In genomic region chr18:27749189-27749588, GRCh38 we compare ENCODE assay signal across 28 cellular contexts.
"Had no signal": no experiment of that assay in that cellular context is flagged by ENCODE, and none has a peak within 500 bp of the region (broad histone marks: within the 10 kb centered on the region; RNA-seq: fewer than 3 reads in every experiment).

No MANE protein-coding gene starts in this region.

- H3K4me1 ChIP-seq: adrenal gland, body of pancreas, colonic mucosa, gastrocnemius medialis, left ventricle myocardium inferior, right lobe of liver, upper lobe of left lung, vagina had no signal

- H3K36me3 Mint-ChIP-seq: activated naive CD8-positive, alpha-beta T cell treated with anti-CD3 and anti-CD28 coated beads for 36 hours; stimulated activated effector memory CD8-positive, alpha-beta T cell treated with anti-CD3 and anti-CD28 coated beads, Interleukin-12 subunit alpha, Interleukin-12 subunit beta, amount 100 ng/mL, for 72 hours had no signal

- H3K27ac ChIP-seq: adrenal gland, body of pancreas, colonic mucosa, dorsolateral prefrontal cortex, gastrocnemius medialis, left ventricle myocardium inferior, right lobe of liver, upper lobe of left lung, vagina had no signal

- H3K9me3 Mint-ChIP-seq: nephron had no signal

- H3K4me3 Mint-ChIP-seq: activated naive CD8-positive, alpha-beta T cell treated with anti-CD3 and anti-CD28 coated beads for 36 hours; activated T-cell treated with anti-CD3 and anti-CD28 coated beads, Interleukin-2, amount 50 U/mL, for 72 hours; nephron; stimulated activated effector memory CD8-positive, alpha-beta T cell treated with anti-CD3 and anti-CD28 coated beads, Interleukin-12 subunit alpha, Interleukin-12 subunit beta, amount 100 ng/mL, for 72 hours; stimulated activated naive CD8-positive, alpha-beta T cell treated with anti-CD3 and anti-CD28 coated beads, Interleukin-15, Interleukin-2, amounts not matched to agents 100 ng/mL and 50 ng/mL, for 24 hours had no signal

- H3K9me3 ChIP-seq: adrenal gland, body of pancreas, colonic mucosa, gastrocnemius medialis, left ventricle myocardium inferior, mucosa of descending colon, right lobe of liver, upper lobe of left lung, vagina had no signal

- H3K27ac Mint-ChIP-seq: activated naive CD8-positive, alpha-beta T cell treated with anti-CD3 and anti-CD28 coated beads for 36 hours; activated T-cell treated with anti-CD3 and anti-CD28 coated beads, Interleukin-2, amount 50 U/mL, for 72 hours; nephron; stimulated activated effector memory CD8-positive, alpha-beta T cell treated with anti-CD3 and anti-CD28 coated beads, Interleukin-12 subunit alpha, Interleukin-12 subunit beta, amount 100 ng/mL, for 72 hours; stimulated activated naive CD8-positive, alpha-beta T cell treated with anti-CD3 and anti-CD28 coated beads, Interleukin-15, Interleukin-2, amounts not matched to agents 100 ng/mL and 50 ng/mL, for 24 hours had no signal

- H3K4me1 Mint-ChIP-seq: activated naive CD8-positive, alpha-beta T cell treated with anti-CD3 and anti-CD28 coated beads for 36 hours; stimulated activated effector memory CD8-positive, alpha-beta T cell treated with anti-CD3 and anti-CD28 coated beads, Interleukin-12 subunit alpha, Interleukin-12 subunit beta, amount 100 ng/mL, for 72 hours had no signal

- H3K27me3 Mint-ChIP-seq: activated naive CD8-positive, alpha-beta T cell treated with anti-CD3 and anti-CD28 coated beads for 36 hours; stimulated activated naive CD8-positive, alpha-beta T cell treated with anti-CD3 and anti-CD28 coated beads, Interleukin-15, Interleukin-2, amounts not matched to agents 100 ng/mL and 50 ng/mL, for 24 hours had no signal

- H3K27me3 ChIP-seq: adrenal gland, body of pancreas, colonic mucosa, dorsolateral prefrontal cortex, gastrocnemius medialis, right lobe of liver, upper lobe of left lung, vagina had no signal

- H3K4me3 ChIP-seq: adrenal gland, body of pancreas, colonic mucosa, dorsolateral prefrontal cortex, gastrocnemius medialis, left ventricle myocardium inferior, lung, mucosa of descending colon, right lobe of liver, upper lobe of left lung, vagina had no signal

- ATAC-seq: activated T-cell treated with anti-CD3 and anti-CD28 coated beads, Interleukin-2, amount 50 U/mL, for 72 hours; body of pancreas; gastrocnemius medialis; mucosa of descending colon; stimulated activated effector memory CD8-positive, alpha-beta T cell treated with anti-CD3 and anti-CD28 coated beads, Interleukin-12 subunit alpha, Interleukin-12 subunit beta, amount 100 ng/mL, for 72 hours had no signal

- DNase-seq: activated CD4-positive, alpha-beta T cell treated with anti-CD3 and anti-CD28 coated beads for 4 hours; activated CD4-positive, alpha-beta T cell treated with anti-CD3 and anti-CD28 coated beads, Interleukin-2, amount 50 U/mL, for 4 hours; activated naive CD4-positive, alpha-beta T cell treated with Interleukin-2 at 50 U/mL for 16 hours; activated naive CD8-positive, alpha-beta T cell treated with anti-CD3 and anti-CD28 coated beads for 36 hours; activated T-cell treated with anti-CD3 and anti-CD28 coated beads for 4 hours; activated T-cell treated with anti-CD3 and anti-CD28 coated beads, Interleukin-2, amount 50 U/mL, for 72 hours; adrenal gland; aorta; body of pancreas; colonic mucosa; dorsolateral prefrontal cortex; effector memory CD4-positive, alpha-beta T cell; erythroblast; gastrocnemius medialis; head of caudate nucleus; left ventricle myocardium inferior; mucosa of descending colon; nucleus accumbens; right lobe of liver; stimulated activated CD4-positive, alpha-beta T cell treated with anti-CD3 and anti-CD28 coated beads, Interleukin-12 subunit alpha, Interleukin-12 subunit beta, amount 100 ng/mL, for 4 hours; stimulated activated CD4-positive, alpha-beta T cell treated with anti-CD3 and anti-CD28 coated beads, Interleukin-4, amount 100 ng/mL, for 1 hour; T-helper 2 cell; upper lobe of left lung had no signal

- H3K36me3 ChIP-seq: adrenal gland, colonic mucosa, gastrocnemius medialis, left ventricle myocardium inferior, right lobe of liver, upper lobe of left lung, vagina had no signal
